Comparison of ENCODE assay signal across 1 cellular context in the genomic region with DNA sequence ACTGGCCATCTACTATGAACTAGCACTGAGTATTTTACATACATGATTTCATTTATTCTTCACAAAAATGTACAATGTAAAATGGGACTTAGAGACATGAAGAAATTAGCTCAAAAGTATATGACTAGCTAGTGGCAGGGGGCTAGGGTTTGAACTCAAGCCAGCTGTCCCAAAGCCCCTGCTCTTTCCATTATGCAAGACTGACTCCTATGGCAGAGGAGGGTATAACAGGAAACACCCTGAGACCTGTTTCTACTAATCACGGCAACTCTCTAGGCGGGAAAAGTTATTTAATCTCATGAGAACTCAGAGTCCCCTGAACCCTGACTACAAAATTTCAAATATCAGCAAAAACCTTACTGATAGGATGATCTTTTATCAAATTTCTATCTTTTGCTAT.
TF ChIP-seq lines count a peak whose summit lies in the region.

No MANE protein-coding gene starts in this region.

TF ChIP-seq in H1, 55 proteins besides CTCF, POLR2A, EP300 and RAD21:
- TF ChIP-seq BRCA1 (IDR thresholded peaks at IDR 0.05; ENCODE audit: low read depth, low read length) (no peak), MAFK (IDR thresholded peaks at IDR 0.05; ENCODE audit: low read depth, low read length) (no peak), CHD7 (IDR thresholded peaks at IDR 0.05; ENCODE audit: insufficient replicate concordance, low read length) (no peak), SP1 (IDR thresholded peaks at IDR 0.05; ENCODE audit: low read depth, low read length) (no peak), USF2 (IDR thresholded peaks at IDR 0.05; ENCODE audit: low read length) (no peak), CTBP2 (IDR thresholded peaks at IDR 0.05; ENCODE audit: borderline replicate concordance, insufficient read depth, insufficient read length, low read length) (no peak), JUN (IDR thresholded peaks at IDR 0.05; ENCODE audit: low read depth, low read length) (no peak), RXRA (IDR thresholded peaks at IDR 0.05; ENCODE audit: insufficient read depth, low read depth, low read length) (no peak), SP4 (IDR thresholded peaks at IDR 0.05; ENCODE audit: low read length) (no peak), TAF1 (IDR thresholded peaks at IDR 0.05; ENCODE audit: low read depth, low read length) (no peak), CREB1 (IDR thresholded peaks at IDR 0.05) (no peak), ATF2 (IDR thresholded peaks at IDR 0.05; ENCODE audit: low read length) (no peak), CHD1 (IDR thresholded peaks at IDR 0.05; ENCODE audit: low read depth, low read length) (no peak), JUND (IDR thresholded peaks at IDR 0.05; ENCODE audit: low read length) (no peak), SIX5 (IDR thresholded peaks at IDR 0.05; ENCODE audit: low read depth, low read length) (no peak), RBBP5 (IDR thresholded peaks at IDR 0.05; ENCODE audit: borderline replicate concordance, low read depth, low read length) (no peak), CEBPB (IDR thresholded peaks at IDR 0.05; ENCODE audit: low read depth, low read length) (no peak)
